8 cellular contexts compared by ENCODE assay signal in genomic region chr21:42381347-42381984, GRCh38. TPM values are rescaled to one million over a fixed set of nuclear protein-coding genes. Genes with fewer than 3 reads are reported as not detected.
DNase-seq lines count a peak whose midpoint lies in the region; ATAC-seq, FAIRE-seq and TF ChIP-seq lines count a peak whose summit lies in the region.

No MANE protein-coding gene starts in this region.

- no peak overlapping the region for H3K4me3 ChIP-seq in OCI-LY3 (ENCODE audit: low read length)
- no peak overlapping the region for H3K4me3 ChIP-seq in astrocyte (ENCODE audit: insufficient read depth, low read depth, low read length)
- H3K4me3 ChIP-seq in right lobe of liver: no peak overlapping the region

- H3K9me3 Mint-ChIP-seq in astrocyte (ENCODE audit: unreplicated experiment): peaks cover 7% of the 10 kb centered on the region

- 33% methylated on average over 1 of the region's 1 CpG for WGBS in right lobe of liver (ENCODE audit: insufficient coverage, low coverage, low lambda C conversion rate, missing lambda C conversion rate)

- peak; percentile 76 to 81 (median 79) for ATAC-seq in right lobe of liver
- ATAC-seq in GM18517 (IDR thresholded peaks at IDR 0.05; ENCODE audit: unreplicated experiment): no peak

- H3K4me2 ChIP-seq in OCI-LY3 (ENCODE audit: low read length) (no peak overlapping the region), astrocyte (ENCODE audit: low read length) (no peak overlapping the region)

- H3K36me3 ChIP-seq in OCI-LY3 (replicated peaks; ENCODE audit: low read depth, low read length) (no peaks in the 10 kb centered on the region), astrocyte (ENCODE audit: insufficient read depth, low read length) (no peaks in the 10 kb centered on the region), right lobe of liver (no peaks in the 10 kb centered on the region)

- peaks cover 6% of the 10 kb centered on the region; the same call in 1 of the 2 replicates for H3K9me3 ChIP-seq in OCI-LY3 (ENCODE audit: insufficient read depth, low read length)
- H3K9me3 ChIP-seq in astrocyte (ENCODE audit: insufficient read depth, low read depth, low read length): no peaks in the 10 kb centered on the region
- no peaks in the 10 kb centered on the region for H3K9me3 ChIP-seq in right lobe of liver

- H2AFZ ChIP-seq in OCI-LY3 (ENCODE audit: low read depth, low read length) (no peak overlapping the region), astrocyte (ENCODE audit: low read depth, low read length) (no peak overlapping the region)

- H3K4me3 Mint-ChIP-seq in astrocyte (ENCODE audit: unreplicated experiment): no peak overlapping the region

- peaks cover 26% of the 10 kb centered on the region for H3K27me3 Mint-ChIP-seq in astrocyte (ENCODE audit: low read depth, unreplicated experiment)

- no peak overlapping the region for H3K27ac Mint-ChIP-seq in astrocyte (ENCODE audit: unreplicated experiment)

- H4K20me1 ChIP-seq in OCI-LY3 (ENCODE audit: insufficient read depth, low read length) (no peaks in the 10 kb centered on the region), astrocyte (ENCODE audit: insufficient read depth, low read length) (no peaks in the 10 kb centered on the region)

- TF ChIP-seq POLR2A in right lobe of liver (IDR thresholded peaks at IDR 0.05): no peak

- H3K27ac ChIP-seq in C4-2B (no peak overlapping the region), OCI-LY3 (ENCODE audit: low read length) (no peak overlapping the region), astrocyte (ENCODE audit: low read depth, low read length) (no peak overlapping the region), right lobe of liver (no peak overlapping the region)

- no peaks in the 10 kb centered on the region for H3K79me2 ChIP-seq in OCI-LY3 (ENCODE audit: low read length)
- H3K79me2 ChIP-seq in astrocyte (ENCODE audit: insufficient read depth, low read length): no peaks in the 10 kb centered on the region

- H3K4me1 ChIP-seq in OCI-LY3 (ENCODE audit: low read length) (no peaks in the 10 kb centered on the region), astrocyte (ENCODE audit: insufficient read depth, low read length) (no peaks in the 10 kb centered on the region), right lobe of liver (peaks cover 0 to 14% (median 2%) of the 10 kb centered on the region in 4 donors)

- H3K9ac ChIP-seq in OCI-LY3 (ENCODE audit: low read length): no peak overlapping the region
- H3K9ac ChIP-seq in astrocyte (ENCODE audit: low read length): no peak overlapping the region

- TF ChIP-seq CTCF in C4-2B (conservative IDR thresholded peaks at IDR 0.05) (peak; percentile 94), GM20000 (IDR thresholded peaks at IDR 0.05; ENCODE audit: extremely low read depth, missing control alignments) (peak; percentile 10), OCI-LY3 (IDR thresholded peaks at IDR 0.05; ENCODE audit: low read depth, low read length) (peak; percentile 59), astrocyte (IDR thresholded peaks at IDR 0.05; ENCODE audit: insufficient read depth, low read depth, low read length) (peak; percentile 37), right lobe of liver (IDR thresholded peaks at IDR 0.05) (peak; percentile 40 to 89 (median 76))

- DNase-seq in GM20000 (ENCODE audit: low spot score) (no peak), astrocyte (ENCODE audit: low read depth) (peak; percentile 6), right lobe of liver (peak; percentile 54 to 71 (median 68)), kidney glomerular epithelial cell (lab: John Stamatoyannopoulos, UW) (no peak), 8988T (no peak)

- H3K27me3 ChIP-seq in OCI-LY3 (ENCODE audit: low read depth, low read length): no peaks in the 10 kb centered on the region
- H3K27me3 ChIP-seq in astrocyte (ENCODE audit: insufficient read depth, low read length): no peaks in the 10 kb centered on the region
- H3K27me3 ChIP-seq in right lobe of liver: no peaks in the 10 kb centered on the region

- intact Hi-C loops in right lobe of liver (cut with DNase I): no loop called here

- H3K4me1 Mint-ChIP-seq in astrocyte (ENCODE audit: low read depth, unreplicated experiment): peaks cover 4% of the 10 kb centered on the region

- H3K36me3 Mint-ChIP-seq in astrocyte (ENCODE audit: low read depth, unreplicated experiment): no peaks in the 10 kb centered on the region

- no peak for FAIRE-seq in astrocyte (lab: Jason Lieb, UNC)

RNA-seq across cellular contexts. Expression of gene TMPRSS3, which starts 14.4 kb away (rescaled TPM):
- total RNA-seq in astrocyte (not detected in 2 replicates), right lobe of liver (under 1 TPM; 0.22 to 0.97 (median 0.71) TPM)

RNA-seq across cellular contexts. Expression of gene TFF1, which starts 15.1 kb away (rescaled TPM):
- not detected in 2 replicates for total RNA-seq in astrocyte
- total RNA-seq in right lobe of liver: not detected

RNA-seq across cellular contexts. Expression of gene UBASH3A, which starts 22.2 kb away (rescaled TPM):
- total RNA-seq in astrocyte (not detected in 2 replicates), right lobe of liver (under 1 TPM; 0.12 to 0.50 (median 0.15) TPM)

RNA-seq across cellular contexts. Expression of gene TFF2, which starts 30.7 kb away (rescaled TPM):
- total RNA-seq in astrocyte (not detected in 2 replicates), right lobe of liver (under 1 TPM in 4 of 6 experiments, not detected in 2; 0.29 to 0.61 (median 0.49) TPM)

Comparison
In these comparisons a context has a peak if more than half of its experiments do, and no peak if none do; other contexts are left out.
1. CTCF ChIP-seq: peak in every context shown above with its lines; median percentile 94 in C4-2B; 76 in right lobe of liver; 59 in OCI-LY3; 37 in astrocyte; 10 in GM20000.
2. DNase-seq: peak in astrocyte (single experiment) and right lobe of liver (3 of 3); none in GM20000 (single experiment), kidney glomerular epithelial cell (single experiment) and 8988T (single experiment).